ENCODE assay signal across 19 cellular contexts in genomic region chr19:45051929-45052579, GRCh38. TPM values are rescaled to one million over a fixed set of nuclear protein-coding genes. Genes with fewer than 3 reads are reported as not detected.
DNase-seq lines count a peak whose midpoint lies in the region; ATAC-seq and TF ChIP-seq lines count a peak whose summit lies in the region.
"Had no signal": no experiment of that assay in that cellular context is flagged by ENCODE, and none has a peak within 500 bp of the region (broad histone marks: within the 10 kb centered on the region; RNA-seq: fewer than 3 reads in every experiment).

No MANE protein-coding gene starts in this region.

- 30 to 32% methylated on average over 7 to 8 of the region's 9 CpGs for WGBS in esophagus squamous epithelium, 2 donors
- WGBS in stomach, 5 donors, result 24 to 57% (median 29%) methylated on average over 8 to 9 of the region's 9 CpGs

- no peaks in the 10 kb centered on the region for H3K27me3 Mint-ChIP-seq in T-helper 17 cell

- peaks cover 5% of the 10 kb centered on the region for H3K36me3 Mint-ChIP-seq in T-helper 17 cell (ENCODE audit: low read depth)

- DNase-seq in T-helper 17 cell, result no peak
- DNase-seq in esophagus squamous epithelium (lab: John Stamatoyannopoulos, UW), result no peak
- DNase-seq in stomach, result peak; percentile 85
- no peak for DNase-seq in activated CD8-positive, alpha-beta memory T cell treated with anti-CD3 and anti-CD28 coated beads, Interleukin-2, amount 50 U/mL, for 48 hours
- DNase-seq in activated T-cell treated with anti-CD3 and anti-CD28 coated beads, Interleukin-2, amount 50 U/mL, for 1 hour, result no peak
- DNase-seq in kidney glomerular epithelial cell (lab: John Stamatoyannopoulos, UW), result no peak
- DNase-seq: activated CD8-positive, alpha-beta memory T cell treated with anti-CD3 and anti-CD28 coated beads for 24 hours; activated effector memory CD4-positive, alpha-beta T cell treated with Interleukin-2 at 50 U/mL for 16 hours; aorta; DMS153; erythroblast; NCI-H1436 treated with DMSO at 0.1 percent for 48 hours; NK-92 treated with Interleukin-12 subunit alpha and Interleukin-12 subunit beta, amount 100 ng/mL, for 24 hours; retina had no signal

- H3K36me3 ChIP-seq in esophagus squamous epithelium (peaks cover 8 to 66% (median 43%) of the 10 kb centered on the region in 3 donors), stomach (peaks cover 41 to 62% (median 60%) of the 10 kb centered on the region in 4 donors)

- no peak for TF ChIP-seq EP300 in stomach (IDR thresholded peaks at IDR 0.05)

- intact Hi-C loops in esophagus squamous epithelium (cut with DNase I), result no loop called here
- intact Hi-C loops in stomach (cut with DNase I; ENCODE audit: low total_unique reads), result no loop called here

- H3K4me3 ChIP-seq in esophagus squamous epithelium, result no peak overlapping the region
- H3K4me3 ChIP-seq in stomach, result peak overlapping the region in 1 of 4 donors; percentile 1
- H3K4me3 ChIP-seq: coronary artery, tibial nerve had no signal

- H3K4me1 ChIP-seq in esophagus squamous epithelium (peaks cover 15 to 58% (median 33%) of the 10 kb centered on the region in 3 donors), stomach (peaks cover 39 to 75% (median 72%) of the 10 kb centered on the region in 4 donors)

- ATAC-seq in GM18861 (IDR thresholded peaks at IDR 0.05; ENCODE audit: unreplicated experiment) (peak; percentile 62), T-helper 17 cell (peak; percentile 67), HG02798 (IDR thresholded peaks at IDR 0.05; ENCODE audit: poor library complexity, unreplicated experiment) (no peak)

- H3K4me1 Mint-ChIP-seq in T-helper 17 cell, result peaks cover 25% of the 10 kb centered on the region

- H3K27ac ChIP-seq in esophagus squamous epithelium (peak overlapping the region; percentile 63 to 79 (median 69)), stomach (peak overlapping the region; percentile 75 to 81 (median 78))
- H3K27ac ChIP-seq: coronary artery had no signal

- TF ChIP-seq POLR2A in esophagus squamous epithelium (IDR thresholded peaks at IDR 0.05), result no peak
- no peak for TF ChIP-seq POLR2A in stomach (IDR thresholded peaks at IDR 0.05)

- H3K27ac Mint-ChIP-seq in T-helper 17 cell, result no peak overlapping the region

- H3K4me3 Mint-ChIP-seq in T-helper 17 cell, result no peak overlapping the region

- H3K9me3 ChIP-seq in T-helper 17 cell (ENCODE audit: control insufficient read depth, low read length, poor library complexity, severe bottlenecking), result no peaks in the 10 kb centered on the region
- H3K9me3 ChIP-seq in esophagus squamous epithelium, result no peaks in the 10 kb centered on the region
- H3K9me3 ChIP-seq in stomach, result no peaks in the 10 kb centered on the region
- H3K9me3 ChIP-seq: tibial nerve had no signal

- H3K27me3 ChIP-seq in esophagus squamous epithelium (no peaks in the 10 kb centered on the region), stomach (no peaks in the 10 kb centered on the region)
- H3K27me3 ChIP-seq: tibial nerve had no signal

- TF ChIP-seq CTCF in esophagus squamous epithelium (IDR thresholded peaks at IDR 0.05) (no peak), stomach (IDR thresholded peaks at IDR 0.05) (no peak)

RNA-seq across cellular contexts. Expression of gene CLASRP, which starts 13.2 kb away (rescaled TPM):
- total RNA-seq in T-helper 17 cell (100 to 1,000 TPM; 153 to 163 TPM), esophagus squamous epithelium (100 to 1,000 TPM in 1 of 4 donors, 10 to 100 TPM in 3; 46.4 to 122 (median 64.0) TPM), stomach (100 to 1,000 TPM in 3 of 5 donors, 10 to 100 TPM in 2; 27.0 to 491 (median 274) TPM)
- 100 to 1,000 TPM in 1 of 3 donors, 10 to 100 TPM in 2; 47.7 to 131 (median 86.6) TPM for polyA plus RNA-seq in stomach

RNA-seq across cellular contexts. Expression of gene ZNF296, which starts 24.2 kb away (rescaled TPM):
- 1 to 10 TPM; 3.4 to 3.5 TPM for total RNA-seq in T-helper 17 cell
- total RNA-seq in esophagus squamous epithelium, result 10 to 100 TPM in 1 of 4 donors, 1 to 10 TPM in 3; 4.0 to 17.7 (median 4.5) TPM
- total RNA-seq in stomach, result 10 to 100 TPM in 2 of 5 donors, 1 to 10 TPM in 1, under 1 TPM in 1, not detected in 1; 0.45 to 13.4 (median 7.4) TPM
- polyA plus RNA-seq in stomach, result 1 to 10 TPM; 2.7 to 7.0 (median 5.0) TPM
- total RNA-seq: LHCN-M2 had no signal

RNA-seq across cellular contexts. Expression of gene GEMIN7, which starts 27.0 kb away (rescaled TPM):
- total RNA-seq in T-helper 17 cell, result 1 to 10 TPM; 8.8 TPM
- 10 to 100 TPM; 22.3 to 28.0 (median 25.4) TPM for total RNA-seq in esophagus squamous epithelium
- 100 to 1,000 TPM in 1 of 5 donors, 10 to 100 TPM in 2, 1 to 10 TPM in 2; 1.8 to 107 (median 11.2) TPM for total RNA-seq in stomach
- polyA plus RNA-seq in stomach, result 10 to 100 TPM; 28.2 to 44.3 (median 36.0) TPM

RNA-seq across cellular contexts. Expression of gene PPP1R37, which starts 40.9 kb away (rescaled TPM):
- total RNA-seq in T-helper 17 cell (10 to 100 TPM; 15.2 to 20.9 TPM), esophagus squamous epithelium (10 to 100 TPM; 25.1 to 35.5 (median 30.8) TPM), stomach (100 to 1,000 TPM in 1 of 5 donors, 10 to 100 TPM in 4; 25.7 to 268 (median 55.4) TPM)
- polyA plus RNA-seq in stomach, result 10 to 100 TPM; 32.4 to 95.8 (median 39.7) TPM

RNA-seq across cellular contexts. Expression of gene RELB, which starts 50.8 kb away (rescaled TPM):
- 100 to 1,000 TPM; 128 to 136 TPM for total RNA-seq in T-helper 17 cell
- 10 to 100 TPM in 1 of 4 donors, 1 to 10 TPM in 3; 4.8 to 11.8 (median 7.6) TPM for total RNA-seq in esophagus squamous epithelium
- total RNA-seq in stomach, result 10 to 100 TPM in 2 of 5 donors, 1 to 10 TPM in 2, not detected in 1; 3.2 to 33.5 (median 10.2) TPM
- polyA plus RNA-seq in stomach, result 10 to 100 TPM in 2 of 3 donors, 1 to 10 TPM in 1; 9.8 to 27.0 (median 14.9) TPM
